In genomic region chr6:142275146-142276006, GRCh38 we compare ENCODE assay signal across 14 cellular contexts. TPM values are rescaled to one million over a fixed set of nuclear protein-coding genes. Genes with fewer than 3 reads are reported as not detected.
DNase-seq lines count a peak whose midpoint lies in the region; ATAC-seq, FAIRE-seq and TF ChIP-seq lines count a peak whose summit lies in the region.
"Had no signal": no experiment of that assay in that cellular context is flagged by ENCODE, and none has a peak within 500 bp of the region (broad histone marks: within the 10 kb centered on the region; RNA-seq: fewer than 3 reads in every experiment).

No MANE protein-coding gene starts in this region.

- no peaks in the 10 kb centered on the region for H3K36me3 Mint-ChIP-seq in activated CD8-positive, alpha-beta T cell treated with anti-CD3 and anti-CD28 coated beads, Interleukin-2, amount 10 ng/mL, durations not matched to agents 7 days and 5 days (ENCODE audit: low read depth)
- H3K36me3 Mint-ChIP-seq: CD8-positive, alpha-beta memory T cell had no signal

- H3K4me1 ChIP-seq in A549 (peaks cover 21% of the 10 kb centered on the region), HCT116 (ENCODE audit: control insufficient read depth in 1 of 2, insufficient read depth in 2 of 2, low read length in 2 of 2) (peaks cover 4 to 17% of the 10 kb centered on the region in 2 experiments; a peak in 2 of 4 replicates)
- H3K4me1 ChIP-seq: prostate gland had no signal

- H3K27ac Mint-ChIP-seq in activated CD8-positive, alpha-beta T cell treated with anti-CD3 and anti-CD28 coated beads, Interleukin-2, amount 10 ng/mL, durations not matched to agents 7 days and 5 days, result no peak overlapping the region
- H3K27ac Mint-ChIP-seq: CD8-positive, alpha-beta memory T cell; T-helper 2 cell treated with Interferon-gamma antibody and Interleukin-4, amounts not matched to agents 5 μg/mL and 100 μg/mL, for 36 hours had no signal

- ATAC-seq in A549 (peak; percentile 59 to 79; a peak in 3 of 6 replicates), HCT116 (no peak), SK-N-SH treated with all-trans-retinoic acid at 6 μM for 48 hours (peak; percentile 76), GM18517 (IDR thresholded peaks at IDR 0.05; ENCODE audit: unreplicated experiment) (no peak)
- no peak for ATAC-seq in activated CD8-positive, alpha-beta T cell treated with anti-CD3 and anti-CD28 coated beads, Interleukin-2, amount 10 ng/mL, durations not matched to agents 7 days and 5 days

- H3K4me3 ChIP-seq in A549, result no peak overlapping the region
- H3K4me3 ChIP-seq in HCT116 (replicated peaks in 1 of 2; ENCODE audit: low read depth in 1 of 2, low read length in 2 of 2), result no peak overlapping the region
- H3K4me3 ChIP-seq: prostate gland had no signal

- TF ChIP-seq POLR2A in A549 (IDR thresholded peaks at IDR 0.05; ENCODE audit: low read length) (no peak), HCT116 (IDR thresholded peaks at IDR 0.05; ENCODE audit: borderline replicate concordance, extremely low read depth, insufficient read depth, insufficient read length) (no peak)

- H3K9me3 ChIP-seq in A549 (no peaks in the 10 kb centered on the region), HCT116 (ENCODE audit: control insufficient read depth in 1 of 2, insufficient read depth in 1 of 2, low read depth in 1 of 2, low read length in 2 of 2) (no peaks in the 10 kb centered on the region)
- H3K9me3 ChIP-seq: prostate gland had no signal

- no TSS peak for BruUV-seq in HCT116 (replicated peaks; lab: Mats Ljungman, UMichigan)

- H3K79me2 ChIP-seq in HCT116 (ENCODE audit: insufficient read depth, low read length), result no peaks in the 10 kb centered on the region

- no peaks in the 10 kb centered on the region for H3K36me3 ChIP-seq in HCT116 (ENCODE audit: control insufficient read depth in 1 of 2, insufficient read depth in 2 of 2, low read length in 2 of 2)
- H3K36me3 ChIP-seq: prostate gland had no signal

- peak overlapping the region in 1 of 2 experiments; percentile 59; a peak in 2 of 6 replicates for H3K27ac ChIP-seq in A549
- no peak overlapping the region for H3K27ac ChIP-seq in HCT116 (ENCODE audit: low read depth, low read length)
- H3K27ac ChIP-seq: prostate gland had no signal

- H3K27me3 Mint-ChIP-seq in activated CD8-positive, alpha-beta T cell treated with anti-CD3 and anti-CD28 coated beads, Interleukin-2, amount 10 ng/mL, durations not matched to agents 7 days and 5 days (ENCODE audit: low read depth), result no peaks in the 10 kb centered on the region

- no peak for FAIRE-seq in A549 (lab: Jason Lieb, UNC)
- FAIRE-seq: A204.1 had no signal

- no peak for TF ChIP-seq EP300 in A549 (IDR thresholded peaks at IDR 0.05)

- peak in 1 of 2 experiments; percentile 6 for DNase-seq in A549 (ENCODE audit: low read depth in 1 of 2, low spot score in 1 of 2)
- no peak for DNase-seq in HCT116 (ENCODE audit: low read depth, low spot score)
- peak; percentile 7 for DNase-seq in iPS DF 19.7 (ENCODE audit: low read depth, low spot score)
- DNase-seq in UCSD-AML1 (lab: John Stamatoyannopoulos, UW; ENCODE audit: unreplicated experiment), result no peak
- DNase-seq in activated CD8-positive, alpha-beta T cell treated with anti-CD3 and anti-CD28 coated beads, Interleukin-2, amount 10 ng/mL, durations not matched to agents 7 days and 5 days, result no peak
- DNase-seq in SHP77 treated with DMSO at 0.1 percent for 48 hours (lab: John Stamatoyannopoulos, UW), result no peak
- DNase-seq: activated CD4-positive, alpha-beta T cell treated with anti-CD3 and anti-CD28 coated beads, Interleukin-2, amount 50 U/mL, for 4 hours; CD8-positive, alpha-beta memory T cell; NCI-H1417 had no signal

- CTCF ChIA-PET in A549 (lab: Yijun Ruan, JAX) (interaction anchor here (1.4 kb wide), 1 partner anchor 15 kb away, joined by 3 read pairs; no protein-coding TSS in a partner anchor), HCT116 (lab: Charles Lee) (no interaction called here)
- CTCF ChIA-PET in activated CD8-positive, alpha-beta T cell treated with anti-CD3 and anti-CD28 coated beads, Interleukin-2, amount 10 ng/mL, durations not matched to agents 7 days and 5 days (lab: Charles Lee), result interaction anchor here (1.3 kb wide), 1 partner anchor 11 kb away, joined by 4 read pairs; no protein-coding TSS in a partner anchor

- H3K4me2 ChIP-seq in A549 (peak overlapping the region; percentile 52), HCT116 (ENCODE audit: low read length) (no peak overlapping the region)

- RAD21 ChIA-PET in HCT116 (lab: Charles Lee; ENCODE audit: low non-redundant PET in 1 of 2, low total read pairs in 2 of 2, uncharacterized antibody in 2 of 2, unreplicated experiment in 2 of 2), result no interaction called here

- no peaks in the 10 kb centered on the region for H3K27me3 ChIP-seq in HCT116 (ENCODE audit: insufficient read depth, low read length)

- intact Hi-C loops in HCT116 (cut with micrococcal nuclease), result no loop called here

- H2AFZ ChIP-seq in HCT116 (ENCODE audit: low read depth, low read length, poor library complexity, severe bottlenecking), result peak overlapping the region; percentile 69

- no peak overlapping the region for H3K4me3 Mint-ChIP-seq in activated CD8-positive, alpha-beta T cell treated with anti-CD3 and anti-CD28 coated beads, Interleukin-2, amount 10 ng/mL, durations not matched to agents 7 days and 5 days
- H3K4me3 Mint-ChIP-seq: CD8-positive, alpha-beta memory T cell; T-helper 2 cell treated with Interferon-gamma antibody and Interleukin-4, amounts not matched to agents 5 μg/mL and 100 μg/mL, for 36 hours had no signal

- H3K9me3 Mint-ChIP-seq in activated CD8-positive, alpha-beta T cell treated with anti-CD3 and anti-CD28 coated beads, Interleukin-2, amount 10 ng/mL, durations not matched to agents 7 days and 5 days (ENCODE audit: insufficient read depth), result no peaks in the 10 kb centered on the region
- H3K9me3 Mint-ChIP-seq: CD8-positive, alpha-beta memory T cell; T-helper 2 cell treated with Interferon-gamma antibody and Interleukin-4, amounts not matched to agents 5 μg/mL and 100 μg/mL, for 36 hours had no signal

- TF ChIP-seq RAD21 in A549 (conservative IDR thresholded peaks at IDR 0.05 in 1 of 2, IDR thresholded peaks at IDR 0.05 in 1 of 2) (no peak), HCT116 (IDR thresholded peaks at IDR 0.05; ENCODE audit: low read depth) (no peak)

- no peaks in the 10 kb centered on the region for H3K9me2 ChIP-seq in HCT116 (ENCODE audit: insufficient read depth)

- TF ChIP-seq CTCF in A549 (IDR thresholded peaks at IDR 0.05), result no peak
- no peak for TF ChIP-seq CTCF in HCT116 (IDR thresholded peaks at IDR 0.05 in 2 of 3, conservative IDR thresholded peaks at IDR 0.05 in 1 of 3; ENCODE audit: borderline replicate concordance in 1 of 3, insufficient read depth in 1 of 3, low read depth in 2 of 3, low read length in 2 of 3)

- WGBS in A549 (ENCODE audit: missing lambda C conversion rate), result 16% methylated on average over 5 of the region's 5 CpGs

- no peaks in the 10 kb centered on the region for H4K20me1 ChIP-seq in HCT116 (ENCODE audit: insufficient read depth)

- no peaks in the 10 kb centered on the region for H3K4me1 Mint-ChIP-seq in activated CD8-positive, alpha-beta T cell treated with anti-CD3 and anti-CD28 coated beads, Interleukin-2, amount 10 ng/mL, durations not matched to agents 7 days and 5 days (ENCODE audit: low read depth)
- H3K4me1 Mint-ChIP-seq: CD8-positive, alpha-beta memory T cell had no signal

- no peak overlapping the region for H3K9ac ChIP-seq in HCT116 (ENCODE audit: low read length)

- POLR2A ChIA-PET in A549 (lab: Yijun Ruan, JAX) (no interaction called here), HCT116 (lab: Charles Lee) (no interaction called here)
- POLR2A ChIA-PET in activated CD8-positive, alpha-beta T cell treated with anti-CD3 and anti-CD28 coated beads, Interleukin-2, amount 10 ng/mL, durations not matched to agents 7 days and 5 days (lab: Charles Lee), result no interaction called here

TF ChIP-seq in A549, 52 proteins besides CTCF, POLR2A, EP300 and RAD21 (continues in another document):
- TF ChIP-seq POLR2AphosphoS2 (conservative IDR thresholded peaks at IDR 0.05; ENCODE audit: low read length) (no peak), RARB (CRISPR knock-in tag; IDR thresholded peaks at IDR 0.05) (no peak), MAX (IDR thresholded peaks at IDR 0.05) (no peak), FOSB (CRISPR knock-in tag; IDR thresholded peaks at IDR 0.05) (no peak), HOXB5 (CRISPR knock-in tag; IDR thresholded peaks at IDR 0.05) (no peak), SREBF2 (IDR thresholded peaks at IDR 0.05) (no peak)

TF ChIP-seq in HCT116, 20 proteins besides CTCF, POLR2A, EP300 and RAD21 (continues in another document):
- TF ChIP-seq FOSL1 (IDR thresholded peaks at IDR 0.05; ENCODE audit: low read depth) (no peak), JUND (IDR thresholded peaks at IDR 0.05) (no peak), EZH2 (IDR thresholded peaks at IDR 0.05) (no peak), CEBPB (IDR thresholded peaks at IDR 0.05; ENCODE audit: low read depth) (no peak)

TF ChIP-seq in SK-N-SH treated with all-trans-retinoic acid at 6 μM for 48 hours, 23 proteins besides CTCF, POLR2A, EP300 and RAD21 (continues in another document):
- TF ChIP-seq RARB (CRISPR knock-in tag; IDR thresholded peaks at IDR 0.05), result no peak
- no peak for TF ChIP-seq ZC3H10 (CRISPR knock-in tag; IDR thresholded peaks at IDR 0.05)
- TF ChIP-seq ZFP3 (CRISPR knock-in tag; IDR thresholded peaks at IDR 0.05), result no peak

RNA-seq across cellular contexts. Expression of gene ADGRG6, which starts 26.4 kb away (rescaled TPM):
- polyA plus RNA-seq in A549 (2011; rRNA removed) (176 and 181 TPM in 2 replicates), A549 (2017; fragmentation: RNase III; extraction: RNeasy Plus Mini Kit Qiagen cat#74134 plus additional on column Dnase treatment) (53.9 to 61.1 TPM (median 55.4 TPM) in 3 replicates)
- 34.3 and 35.0 TPM in 2 replicates for polyA plus RNA-seq in A549 (2012; cell fraction: cytosol; rRNA removed)
- 42.9 and 53.7 TPM in 2 replicates for polyA plus RNA-seq in A549 (2012; cell fraction: nucleus; rRNA removed)
- polyA minus RNA-seq in A549 (2011; rRNA and poly(A)+ RNA removed), result 202 and 259 TPM in 2 replicates
- total RNA-seq in HCT116 (2021; ENCODE audit: unreplicated experiment), result 67.9 TPM
- 11.8 and 16.8 TPM in 2 replicates for polyA plus RNA-seq in HCT116 (2012)
- total RNA-seq in activated CD8-positive, alpha-beta T cell treated with anti-CD3 and anti-CD28 coated beads, Interleukin-2, amount 10 ng/mL, durations not matched to agents 7 days and 5 days, result 1 to 10 TPM; 1.6 TPM
- polyA plus RNA-seq: CD8-positive, alpha-beta memory T cell had no signal

Comparison
In these comparisons a context has a peak if more than half of its experiments do, and no peak if none do; other contexts are left out.
1. ATAC-seq: peak in A549 (2 of 2) and SK-N-SH treated with all-trans-retinoic acid at 6 μM for 48 hours (single experiment); none in HCT116 (single experiment), GM18517 (single experiment) and activated CD8-positive, alpha-beta T cell treated with anti-CD3 and anti-CD28 coated beads, Interleukin-2, amount 10 ng/mL, durations not matched to agents 7 days and 5 days (single experiment).
2. RNA of gene ADGRG6, which starts 26.4 kb away (total RNA-seq): 67.9 TPM in HCT116 (single experiment); 1.6 TPM in activated CD8-positive, alpha-beta T cell treated with anti-CD3 and anti-CD28 coated beads, Interleukin-2, amount 10 ng/mL, durations not matched to agents 7 days and 5 days; every median in the first group is over 10 times any median in the second.